28 cellular contexts compared by ENCODE assay signal in genomic region chr5:3736926-3737325, GRCh38.
"Had no signal": no experiment of that assay in that cellular context is flagged by ENCODE, and none has a peak within 500 bp of the region (broad histone marks: within the 10 kb centered on the region; RNA-seq: fewer than 3 reads in every experiment).

No MANE protein-coding gene starts in this region.

- H3K27me3 ChIP-seq: body of pancreas had no signal

- H3K4me1 ChIP-seq: body of pancreas had no signal

- ATAC-seq: activated naive CD4-positive, alpha-beta T cell treated with anti-CD3 and anti-CD28 coated beads, Interleukin-2, amount 50 U/mL, for 72 hours; activated naive CD8-positive, alpha-beta T cell treated with anti-CD3 and anti-CD28 coated beads, Interleukin-2, amount 50 U/mL, for 24 hours; activated T-cell treated with anti-CD3 and anti-CD28 coated beads, Interleukin-2, amount 50 U/mL, for 4 hours; body of pancreas; K562; T-cell had no signal

- H3K27me3 Mint-ChIP-seq: activated B cell treated with CpG ODN at 0.5 μM for 24 hours; activated CD4-positive, alpha-beta T cell treated with anti-CD3 and anti-CD28 coated beads, Interleukin-2, amount 10 ng/mL, durations not matched to agents 24 days and 14 days; activated naive CD8-positive, alpha-beta T cell treated with anti-CD3 and anti-CD28 coated beads, Interleukin-2, amount 50 U/mL, for 24 hours; central memory CD8-positive, alpha-beta T cell; T-cell had no signal

- H3K27ac Mint-ChIP-seq: activated B cell treated with CpG ODN at 0.5 μM for 24 hours; activated CD4-positive, alpha-beta T cell treated with anti-CD3 and anti-CD28 coated beads, Interleukin-2, amount 10 ng/mL, durations not matched to agents 24 days and 14 days; activated naive CD4-positive, alpha-beta T cell treated with anti-CD3 and anti-CD28 coated beads, Interleukin-2, amount 50 U/mL, for 72 hours; activated naive CD8-positive, alpha-beta T cell treated with anti-CD3 and anti-CD28 coated beads, Interleukin-2, amount 50 U/mL, for 24 hours; T-cell had no signal

- H3K4me3 Mint-ChIP-seq: activated B cell treated with CpG ODN at 0.5 μM for 24 hours; activated CD4-positive, alpha-beta T cell treated with anti-CD3 and anti-CD28 coated beads, Interleukin-2, amount 10 ng/mL, durations not matched to agents 24 days and 14 days; activated naive CD8-positive, alpha-beta T cell treated with anti-CD3 and anti-CD28 coated beads, Interleukin-2, amount 50 U/mL, for 24 hours; activated T-cell treated with anti-CD3 and anti-CD28 coated beads, Interleukin-2, amount 50 U/mL, for 4 hours; central memory CD8-positive, alpha-beta T cell; T-cell had no signal

- H3K9me3 Mint-ChIP-seq: activated B cell treated with CpG ODN at 0.5 μM for 24 hours; activated CD4-positive, alpha-beta T cell treated with anti-CD3 and anti-CD28 coated beads, Interleukin-2, amount 10 ng/mL, durations not matched to agents 24 days and 14 days had no signal

- H3K27ac ChIP-seq: body of pancreas, SK-N-MC had no signal

- H3K4me1 Mint-ChIP-seq: activated B cell treated with CpG ODN at 0.5 μM for 24 hours; activated CD4-positive, alpha-beta T cell treated with anti-CD3 and anti-CD28 coated beads, Interleukin-2, amount 10 ng/mL, durations not matched to agents 24 days and 14 days; activated naive CD8-positive, alpha-beta T cell treated with anti-CD3 and anti-CD28 coated beads, Interleukin-2, amount 50 U/mL, for 24 hours; central memory CD8-positive, alpha-beta T cell; T-cell had no signal

- DNase-seq: activated B cell treated with CpG ODN at 0.5 μM for 24 hours; activated CD4-positive, alpha-beta T cell treated with anti-CD3 and anti-CD28 coated beads for 1 hour; activated CD4-positive, alpha-beta T cell treated with anti-CD3 and anti-CD28 coated beads, Interleukin-2, amount 10 ng/mL, durations not matched to agents 24 days and 14 days; activated CD4-positive, alpha-beta T cell treated with anti-CD3 and anti-CD28 coated beads, Interleukin-2, amount 50 U/mL, for 48 hours; activated CD8-positive, alpha-beta memory T cell treated with anti-CD3 and anti-CD28 coated beads for 24 hours; activated effector memory CD4-positive, alpha-beta T cell treated with anti-CD3 and anti-CD28 coated beads, Interleukin-2, amount 50 U/mL, for 16 hours; activated naive CD4-positive, alpha-beta T cell treated with Interleukin-2 at 50 U/mL for 16 hours; activated naive CD8-positive, alpha-beta T cell treated with anti-CD3 and anti-CD28 coated beads, Interleukin-2, amount 50 U/mL, for 24 hours; activated T-cell treated with anti-CD3 and anti-CD28 coated beads, Interleukin-2, amount 50 U/mL, for 4 hours; amygdala; body of pancreas; Karpas-422; NCI-H1048; NCI-H1417; NCI-H1930; NCI-H2107; NCI-H2171 treated with DMSO at 0.1 percent for 48 hours; NCI-H226; NCI-H526; NCI-H774; SIG-M5; T-cell; T-helper 2 cell; T1000 had no signal

- H3K4me3 ChIP-seq: body of pancreas, K562, SK-N-MC had no signal

- H3K36me3 Mint-ChIP-seq: activated naive CD4-positive, alpha-beta T cell treated with anti-CD3 and anti-CD28 coated beads, Interleukin-2, amount 50 U/mL, for 72 hours; T-cell had no signal
